Comparison of ENCODE assay signal across 1 cellular context in the genomic region with DNA sequence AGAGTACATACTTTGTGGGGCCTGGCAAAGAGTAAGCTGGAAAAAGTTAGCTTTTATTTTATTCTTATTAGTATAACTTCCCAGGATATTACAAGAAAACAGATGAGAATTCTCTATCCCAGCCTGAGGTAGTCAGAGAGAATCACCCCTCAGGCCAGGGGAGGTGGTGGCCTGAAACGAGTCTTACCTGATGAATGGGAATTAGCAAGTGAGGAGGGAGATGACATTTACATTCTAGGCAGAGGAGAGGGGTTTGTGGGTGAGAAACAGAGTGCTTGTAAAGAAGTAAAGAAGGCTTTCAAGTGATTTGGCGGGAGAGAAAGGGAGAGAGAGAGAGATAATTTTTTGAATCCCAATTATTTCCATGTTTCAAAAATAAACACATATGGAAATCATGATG.
TF ChIP-seq lines count a peak whose summit lies in the region.

No MANE protein-coding gene starts in this region.

TF ChIP-seq in GM23338, 12 proteins besides CTCF, POLR2A, EP300 and RAD21 (continued from another document):
- TF ChIP-seq, protein P1, sequence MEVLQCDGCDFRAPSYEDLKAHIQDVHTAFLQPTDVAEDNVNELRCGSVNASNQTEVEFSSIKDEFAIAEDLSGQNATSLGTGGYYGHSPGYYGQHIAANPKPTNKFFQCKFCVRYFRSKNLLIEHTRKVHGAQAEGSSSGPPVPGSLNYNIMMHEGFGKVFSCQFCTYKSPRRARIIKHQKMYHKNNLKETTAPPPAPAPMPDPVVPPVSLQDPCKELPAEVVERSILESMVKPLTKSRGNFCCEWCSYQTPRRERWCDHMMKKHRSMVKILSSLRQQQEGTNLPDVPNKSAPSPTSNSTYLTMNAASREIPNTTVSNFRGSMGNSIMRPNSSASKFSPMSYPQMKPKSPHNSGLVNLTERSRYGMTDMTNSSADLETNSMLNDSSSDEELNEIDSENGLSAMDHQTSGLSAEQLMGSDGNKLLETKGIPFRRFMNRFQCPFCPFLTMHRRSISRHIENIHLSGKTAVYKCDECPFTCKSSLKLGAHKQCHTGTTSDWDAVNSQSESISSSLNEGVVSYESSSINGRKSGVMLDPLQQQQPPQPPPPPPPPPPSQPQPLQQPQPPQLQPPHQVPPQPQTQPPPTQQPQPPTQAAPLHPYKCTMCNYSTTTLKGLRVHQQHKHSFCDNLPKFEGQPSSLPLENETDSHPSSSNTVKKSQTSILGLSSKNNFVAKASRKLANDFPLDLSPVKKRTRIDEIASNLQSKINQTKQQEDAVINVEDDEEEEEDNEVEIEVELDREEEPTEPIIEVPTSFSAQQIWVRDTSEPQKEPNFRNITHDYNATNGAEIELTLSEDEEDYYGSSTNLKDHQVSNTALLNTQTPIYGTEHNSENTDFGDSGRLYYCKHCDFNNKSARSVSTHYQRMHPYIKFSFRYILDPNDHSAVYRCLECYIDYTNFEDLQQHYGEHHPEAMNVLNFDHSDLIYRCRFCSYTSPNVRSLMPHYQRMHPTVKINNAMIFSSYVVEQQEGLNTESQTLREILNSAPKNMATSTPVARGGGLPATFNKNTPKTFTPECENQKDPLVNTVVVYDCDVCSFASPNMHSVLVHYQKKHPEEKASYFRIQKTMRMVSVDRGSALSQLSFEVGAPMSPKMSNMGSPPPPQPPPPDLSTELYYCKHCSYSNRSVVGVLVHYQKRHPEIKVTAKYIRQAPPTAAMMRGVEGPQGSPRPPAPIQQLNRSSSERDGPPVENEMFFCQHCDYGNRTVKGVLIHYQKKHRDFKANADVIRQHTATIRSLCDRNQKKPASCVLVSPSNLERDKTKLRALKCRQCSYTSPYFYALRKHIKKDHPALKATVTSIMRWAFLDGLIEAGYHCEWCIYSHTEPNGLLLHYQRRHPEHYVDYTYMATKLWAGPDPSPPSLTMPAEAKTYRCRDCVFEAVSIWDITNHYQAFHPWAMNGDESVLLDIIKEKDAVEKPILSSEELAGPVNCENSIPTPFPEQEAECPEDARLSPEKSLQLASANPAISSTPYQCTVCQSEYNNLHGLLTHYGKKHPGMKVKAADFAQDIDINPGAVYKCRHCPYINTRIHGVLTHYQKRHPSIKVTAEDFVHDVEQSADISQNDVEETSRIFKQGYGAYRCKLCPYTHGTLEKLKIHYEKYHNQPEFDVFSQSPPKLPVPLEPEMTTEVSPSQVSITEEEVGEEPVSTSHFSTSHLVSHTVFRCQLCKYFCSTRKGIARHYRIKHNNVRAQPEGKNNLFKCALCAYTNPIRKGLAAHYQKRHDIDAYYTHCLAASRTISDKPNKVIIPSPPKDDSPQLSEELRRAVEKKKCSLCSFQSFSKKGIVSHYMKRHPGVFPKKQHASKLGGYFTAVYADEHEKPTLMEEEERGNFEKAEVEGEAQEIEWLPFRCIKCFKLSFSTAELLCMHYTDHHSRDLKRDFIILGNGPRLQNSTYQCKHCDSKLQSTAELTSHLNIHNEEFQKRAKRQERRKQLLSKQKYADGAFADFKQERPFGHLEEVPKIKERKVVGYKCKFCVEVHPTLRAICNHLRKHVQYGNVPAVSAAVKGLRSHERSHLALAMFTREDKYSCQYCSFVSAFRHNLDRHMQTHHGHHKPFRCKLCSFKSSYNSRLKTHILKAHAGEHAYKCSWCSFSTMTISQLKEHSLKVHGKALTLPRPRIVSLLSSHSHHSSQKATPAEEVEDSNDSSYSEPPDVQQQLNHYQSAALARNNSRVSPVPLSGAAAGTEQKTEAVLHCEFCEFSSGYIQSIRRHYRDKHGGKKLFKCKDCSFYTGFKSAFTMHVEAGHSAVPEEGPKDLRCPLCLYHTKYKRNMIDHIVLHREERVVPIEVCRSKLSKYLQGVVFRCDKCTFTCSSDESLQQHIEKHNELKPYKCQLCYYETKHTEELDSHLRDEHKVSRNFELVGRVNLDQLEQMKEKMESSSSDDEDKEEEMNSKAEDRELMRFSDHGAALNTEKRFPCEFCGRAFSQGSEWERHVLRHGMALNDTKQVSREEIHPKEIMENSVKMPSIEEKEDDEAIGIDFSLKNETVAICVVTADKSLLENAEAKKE (CRISPR knock-in tag; IDR thresholded peaks at IDR 0.05), result no peak
